Comparison of ENCODE assay signal across 17 cellular contexts in the genomic region with DNA sequence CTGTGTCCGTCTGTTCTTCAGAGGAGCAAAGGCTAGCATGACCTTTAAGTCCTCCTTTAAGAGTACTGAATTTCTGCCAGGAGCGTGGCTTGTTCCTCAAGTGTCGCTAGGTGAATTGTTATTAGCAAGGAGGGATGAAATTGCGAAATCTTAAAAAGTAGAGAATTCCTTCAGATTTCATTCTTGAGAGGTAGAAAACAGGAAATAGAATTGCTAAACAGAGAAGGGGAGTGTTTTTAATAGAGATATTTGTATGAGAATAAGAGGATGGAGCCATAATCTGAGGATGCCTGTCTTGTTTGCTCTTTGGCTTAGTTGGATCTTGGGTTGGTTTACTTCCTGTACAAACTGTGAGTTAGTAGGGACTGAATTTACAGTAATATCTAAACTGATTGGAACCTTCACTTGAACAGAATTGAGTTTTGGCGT. TPM values are rescaled to one million over a fixed set of nuclear protein-coding genes. Genes with fewer than 3 reads are reported as not detected.
A peak's percentile ranks its signal among the peaks of the same experiment; 100 is the strongest.
DNase-seq lines count a peak whose midpoint lies in the region; ATAC-seq and TF ChIP-seq lines count a peak whose summit lies in the region.
"Had no signal": no experiment of that assay in that cellular context is flagged by ENCODE, and none has a peak within 500 bp of the region (broad histone marks: within the 10 kb centered on the region; RNA-seq: fewer than 3 reads in every experiment).

No MANE protein-coding gene starts in this region.

- H3K79me2 ChIP-seq in HCT116 (ENCODE audit: insufficient read depth, low read length) (peaks cover 61% of the 10 kb centered on the region), parathyroid adenoma (peaks cover 11% of the 10 kb centered on the region)

- H3K4me1 ChIP-seq in HCT116 (ENCODE audit: control insufficient read depth in 1 of 2, insufficient read depth in 2 of 2, low read length in 2 of 2) = peaks cover 31 to 44% of the 10 kb centered on the region in 2 experiments
- peaks cover 36% of the 10 kb centered on the region for H3K4me1 ChIP-seq in RWPE2 (ENCODE audit: insufficient read depth, poor library complexity, severe bottlenecking)
- H3K4me1 ChIP-seq in parathyroid adenoma = peaks cover 3% of the 10 kb centered on the region
- peaks cover 0 to 22% (median 4%) of the 10 kb centered on the region in 4 donors for H3K4me1 ChIP-seq in tibial nerve

- H3K27ac ChIP-seq in HCT116 (ENCODE audit: low read depth, low read length) (no peak overlapping the region), RWPE2 (ENCODE audit: poor library complexity, severe bottlenecking) (peak overlapping the region; percentile 95), parathyroid adenoma (peak overlapping the region; percentile 32), tibial nerve (peak overlapping the region in 1 of 4 donors; percentile 36)
- H3K27ac ChIP-seq: SJCRH30 had no signal

- no peak overlapping the region for H2AFZ ChIP-seq in HCT116 (ENCODE audit: low read depth, low read length, poor library complexity, severe bottlenecking)
- no peak overlapping the region for H2AFZ ChIP-seq in parathyroid adenoma

- H3K4me1 Mint-ChIP-seq in stimulated activated naive CD8-positive, alpha-beta T cell treated with anti-CD3 and anti-CD28 coated beads, Interleukin-15, amount 100 ng/mL, for 72 hours = peaks cover 38% of the 10 kb centered on the region

- no peak overlapping the region for H3K4me3 Mint-ChIP-seq in stimulated activated naive CD8-positive, alpha-beta T cell treated with anti-CD3 and anti-CD28 coated beads, Interleukin-15, amount 100 ng/mL, for 72 hours
- H3K4me3 Mint-ChIP-seq: activated naive CD8-positive, alpha-beta T cell treated with anti-CD3 and anti-CD28 coated beads for 36 hours; B cell; endodermal cell had no signal

- TF ChIP-seq CTCF in HCT116 (IDR thresholded peaks at IDR 0.05 in 2 of 3, conservative IDR thresholded peaks at IDR 0.05 in 1 of 3; ENCODE audit: borderline replicate concordance in 1 of 3, insufficient read depth in 1 of 3, low read depth in 2 of 3, low read length in 2 of 3) = no peak
- TF ChIP-seq CTCF in RWPE2 (IDR thresholded peaks at IDR 0.05; ENCODE audit: poor library complexity, severe bottlenecking) = no peak
- TF ChIP-seq CTCF in fibroblast of mammary gland (conservative IDR thresholded peaks at IDR 0.05; ENCODE audit: control insufficient read depth, insufficient read depth, low read depth, low read length) = no peak
- TF ChIP-seq CTCF in parathyroid adenoma (IDR thresholded peaks at IDR 0.05) = no peak
- no peak for TF ChIP-seq CTCF in tibial nerve (IDR thresholded peaks at IDR 0.05)

- no TSS peak for BruUV-seq in HCT116 (replicated peaks; lab: Mats Ljungman, UMichigan)

- POLR2A ChIA-PET in HCT116 (lab: Charles Lee) = no interaction called here

- H3K9me3 Mint-ChIP-seq in stimulated activated naive CD8-positive, alpha-beta T cell treated with anti-CD3 and anti-CD28 coated beads, Interleukin-15, amount 100 ng/mL, for 72 hours = no peaks in the 10 kb centered on the region
- H3K9me3 Mint-ChIP-seq: activated naive CD8-positive, alpha-beta T cell treated with anti-CD3 and anti-CD28 coated beads for 36 hours had no signal

- no peaks in the 10 kb centered on the region for H3K9me3 ChIP-seq in HCT116 (ENCODE audit: control insufficient read depth in 1 of 2, insufficient read depth in 1 of 2, low read depth in 1 of 2, low read length in 2 of 2)
- peaks cover 8% of the 10 kb centered on the region for H3K9me3 ChIP-seq in RWPE2 (ENCODE audit: severe bottlenecking)
- no peaks in the 10 kb centered on the region for H3K9me3 ChIP-seq in parathyroid adenoma (ENCODE audit: control insufficient read depth, low read length)
- H3K9me3 ChIP-seq in tibial nerve = peaks cover 0 to 3% (median 0%) of the 10 kb centered on the region in 4 donors
- H3K9me3 ChIP-seq: SJCRH30 had no signal

- no peak overlapping the region for H3K4me2 ChIP-seq in HCT116 (ENCODE audit: low read length)
- H3K4me2 ChIP-seq in parathyroid adenoma (ENCODE audit: low read length) = peak overlapping the region; percentile 44

- no peak for TF ChIP-seq RAD21 in HCT116 (IDR thresholded peaks at IDR 0.05; ENCODE audit: low read depth)

- peak overlapping the region in 1 of 2 donors; percentile 37 for H3K27ac Mint-ChIP-seq in stimulated activated naive CD8-positive, alpha-beta T cell treated with anti-CD3 and anti-CD28 coated beads, Interleukin-15, amount 100 ng/mL, for 72 hours
- H3K27ac Mint-ChIP-seq: activated naive CD8-positive, alpha-beta T cell treated with anti-CD3 and anti-CD28 coated beads for 36 hours; B cell; endodermal cell had no signal

- no peaks in the 10 kb centered on the region for H3K9me2 ChIP-seq in HCT116 (ENCODE audit: insufficient read depth)

- H3K9ac ChIP-seq in HCT116 (ENCODE audit: low read length) = no peak overlapping the region
- H3K9ac ChIP-seq in parathyroid adenoma = no peak overlapping the region

- H3K27me3 ChIP-seq in HCT116 (ENCODE audit: insufficient read depth, low read length) (no peaks in the 10 kb centered on the region), RWPE2 (ENCODE audit: insufficient read depth, poor library complexity, severe bottlenecking) (no peaks in the 10 kb centered on the region), parathyroid adenoma (ENCODE audit: control insufficient read depth, insufficient read depth, low read length) (no peaks in the 10 kb centered on the region), tibial nerve (no peaks in the 10 kb centered on the region)
- H3K27me3 ChIP-seq: SJCRH30 had no signal

- RAD21 ChIA-PET in HCT116 (lab: Charles Lee; ENCODE audit: low non-redundant PET in 1 of 2, low total read pairs in 2 of 2, uncharacterized antibody in 2 of 2, unreplicated experiment in 2 of 2) = no interaction called here

- no peaks in the 10 kb centered on the region; the same call in 1 of the 2 replicates for H4K20me1 ChIP-seq in HCT116 (ENCODE audit: insufficient read depth)

- intact Hi-C loops in HCT116 (cut with micrococcal nuclease) = no loop called here

- TF ChIP-seq POLR2A in HCT116 (IDR thresholded peaks at IDR 0.05; ENCODE audit: borderline replicate concordance, extremely low read depth, insufficient read depth, insufficient read length) (no peak), tibial nerve (IDR thresholded peaks at IDR 0.05) (no peak)

- WGBS in tibial nerve, 2 donors = 51 to 56% methylated on average over 5 of the region's 5 CpGs

- CTCF ChIA-PET in HCT116 (lab: Charles Lee) = no interaction called here

- DNase-seq in HCT116 (ENCODE audit: low read depth, low spot score) (no peak), RWPE2 (ENCODE audit: low spot score) (no peak), fibroblast of mammary gland (ENCODE audit: low read depth) (peak; percentile 23), OCI-M2 (lab: John Stamatoyannopoulos, UW; ENCODE audit: unreplicated experiment) (no peak), tibial nerve (ENCODE audit: low spot score in 2 of 2) (no peak)
- no peak for DNase-seq in stimulated activated naive CD8-positive, alpha-beta T cell treated with anti-CD3 and anti-CD28 coated beads, Interleukin-15, amount 100 ng/mL, for 72 hours
- DNase-seq: activated CD4-positive, alpha-beta T cell treated with anti-CD3 and anti-CD28 coated beads for 4 hours; activated naive CD8-positive, alpha-beta T cell treated with anti-CD3 and anti-CD28 coated beads for 36 hours; central memory CD4-positive, alpha-beta T cell; occipital lobe; stimulated activated naive CD8-positive, alpha-beta T cell treated with anti-CD3 and anti-CD28 coated beads, Interleukin-15, Interleukin-2, amounts not matched to agents 100 U/mL and 50 U/mL, for 24 hours; T1000 had no signal

- ATAC-seq in HCT116 (no peak), RWPE2 (ENCODE audit: low read depth) (peak; percentile 27; the same call in 1 of the 3 replicates), GM18498 (IDR thresholded peaks at IDR 0.05; ENCODE audit: unreplicated experiment) (no peak)
- no peak for ATAC-seq in stimulated activated naive CD8-positive, alpha-beta T cell treated with anti-CD3 and anti-CD28 coated beads, Interleukin-15, amount 100 ng/mL, for 72 hours
- ATAC-seq: stimulated activated naive CD8-positive, alpha-beta T cell treated with anti-CD3 and anti-CD28 coated beads, Interleukin-15, Interleukin-2, amounts not matched to agents 100 U/mL and 50 U/mL, for 24 hours had no signal

- no peak for TF ChIP-seq EP300 in tibial nerve (IDR thresholded peaks at IDR 0.05)

- H3K4me3 ChIP-seq in HCT116 (replicated peaks in 1 of 2; ENCODE audit: low read depth in 1 of 2, low read length in 2 of 2) (no peak overlapping the region), RWPE2 (ENCODE audit: severe bottlenecking) (no peak overlapping the region), fibroblast of mammary gland (ENCODE audit: control insufficient read depth, low read depth, low read length) (no peak overlapping the region), parathyroid adenoma (ENCODE audit: low read depth, low read length) (no peak overlapping the region), tibial nerve (no peak overlapping the region)
- H3K4me3 ChIP-seq: SJCRH30 had no signal

- H3K27me3 Mint-ChIP-seq in stimulated activated naive CD8-positive, alpha-beta T cell treated with anti-CD3 and anti-CD28 coated beads, Interleukin-15, amount 100 ng/mL, for 72 hours = no peaks in the 10 kb centered on the region
- H3K27me3 Mint-ChIP-seq: activated naive CD8-positive, alpha-beta T cell treated with anti-CD3 and anti-CD28 coated beads for 36 hours; B cell had no signal

- no peaks in the 10 kb centered on the region for H3K36me3 ChIP-seq in HCT116 (ENCODE audit: control insufficient read depth in 1 of 2, insufficient read depth in 2 of 2, low read length in 2 of 2)
- H3K36me3 ChIP-seq in RWPE2 (ENCODE audit: low read depth) = no peaks in the 10 kb centered on the region
- H3K36me3 ChIP-seq in parathyroid adenoma (ENCODE audit: control insufficient read depth, insufficient read depth, low read length) = no peaks in the 10 kb centered on the region
- peaks cover 0 to 4% (median 0%) of the 10 kb centered on the region in 3 donors for H3K36me3 ChIP-seq in tibial nerve
- H3K36me3 ChIP-seq: SJCRH30 had no signal

TF ChIP-seq in HCT116, 20 proteins besides CTCF, POLR2A, EP300 and RAD21:
- TF ChIP-seq JUND (IDR thresholded peaks at IDR 0.05) = no peak
- TF ChIP-seq ELF1 (IDR thresholded peaks at IDR 0.05; ENCODE audit: borderline replicate concordance, low read depth) = no peak
- TF ChIP-seq, protein P1, sequence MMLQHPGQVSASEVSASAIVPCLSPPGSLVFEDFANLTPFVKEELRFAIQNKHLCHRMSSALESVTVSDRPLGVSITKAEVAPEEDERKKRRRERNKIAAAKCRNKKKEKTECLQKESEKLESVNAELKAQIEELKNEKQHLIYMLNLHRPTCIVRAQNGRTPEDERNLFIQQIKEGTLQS (IDR thresholded peaks at IDR 0.05) = no peak
- TF ChIP-seq CEBPB (IDR thresholded peaks at IDR 0.05; ENCODE audit: low read depth) = 0 out of 2 replicates have a peak, but pooled peaks have one; percentile 28

RNA-seq across cellular contexts. Expression of gene EXOSC2, which starts 39.2 kb away (rescaled TPM):
- total RNA-seq in HCT116 (2021; ENCODE audit: unreplicated experiment) (71.5 TPM), tibial nerve (10 to 100 TPM; 17.3 to 26.7 (median 24.9) TPM)
- polyA plus RNA-seq in HCT116 (2012) = 32.8 and 36.2 TPM in 2 replicates
